In genomic region chr17:1197781-1198490, GRCh38 we compare ENCODE assay signal across 8 cellular contexts. TPM values are rescaled to one million over a fixed set of nuclear protein-coding genes. Genes with fewer than 3 reads are reported as not detected.
A peak's percentile ranks its signal among the peaks of the same experiment; 100 is the strongest.
DNase-seq lines count a peak whose midpoint lies in the region; ATAC-seq and TF ChIP-seq lines count a peak whose summit lies in the region.

No MANE protein-coding gene starts in this region.

- H3K4me2 ChIP-seq in OCI-LY1 (ENCODE audit: low read length) (peak overlapping the region; percentile 41; the same call in 1 of the 2 replicates), PC-9 (no peak overlapping the region)

- POLR2A ChIA-PET in PC-9 (lab: Charles Lee; ENCODE audit: unreplicated experiment): interaction anchor here (0.6 kb wide), 2 partner anchors 63 to 83 kb away, joined by 3 to 4 read pairs; no protein-coding TSS in a partner anchor

- H3K4me1 ChIP-seq in OCI-LY1 (ENCODE audit: insufficient read depth, low read length, severe bottlenecking) (peaks cover 72% of the 10 kb centered on the region), PC-9 (replicated peaks; ENCODE audit: insufficient read depth) (no peaks in the 10 kb centered on the region)

- H4K20me1 ChIP-seq in OCI-LY1 (ENCODE audit: insufficient read depth, low read length) (no peaks in the 10 kb centered on the region), PC-9 (ENCODE audit: insufficient read depth) (no peaks in the 10 kb centered on the region)

- peak overlapping the region; percentile 97 for H3K27ac ChIP-seq in OCI-LY1 (ENCODE audit: low read depth, low read length, poor library complexity, severe bottlenecking)
- no peak overlapping the region for H3K27ac ChIP-seq in PC-9

- ATAC-seq in GM21576 (IDR thresholded peaks at IDR 0.05; ENCODE audit: unreplicated experiment) (peak; percentile 65), left lobe of liver (peak; percentile 61)
- ATAC-seq in stimulated activated naive CD8-positive, alpha-beta T cell treated with anti-CD3 and anti-CD28 coated beads, Interleukin-15, Interleukin-2, amounts not matched to agents 100 U/mL and 50 U/mL, for 24 hours: peak; percentile 66

- H3K27me3 ChIP-seq in OCI-LY1 (ENCODE audit: insufficient read depth, low read length) (no peaks in the 10 kb centered on the region), PC-9 (ENCODE audit: insufficient read depth, low read depth) (no peaks in the 10 kb centered on the region)

- H3F3A ChIP-seq in OCI-LY1 (ENCODE audit: insufficient read depth, low read length): no peaks in the 10 kb centered on the region
- H3F3A ChIP-seq in PC-9 (ENCODE audit: insufficient read depth, low read depth): peaks cover 14% of the 10 kb centered on the region

- DNase-seq in EH (ENCODE audit: low read depth): peak; percentile 46
- DNase-seq in activated naive CD4-positive, alpha-beta T cell treated with anti-CD3 and anti-CD28 coated beads, Interleukin-2, amount 10 ng/mL, durations not matched to agents 7 days and 5 days: peak; percentile 80
- DNase-seq in left lobe of liver (ENCODE audit: low spot score): peak; percentile 67
- DNase-seq in stimulated activated naive CD8-positive, alpha-beta T cell treated with anti-CD3 and anti-CD28 coated beads, Interleukin-15, Interleukin-2, amounts not matched to agents 100 U/mL and 50 U/mL, for 24 hours: peak; percentile 74
- DNase-seq in PC-9: no peak
- no peak for DNase-seq in HT-29 (ENCODE audit: low spot score)

- H3K36me3 ChIP-seq in OCI-LY1 (ENCODE audit: insufficient read depth, low read length) (no peaks in the 10 kb centered on the region; the same call in 1 of the 2 replicates), PC-9 (ENCODE audit: low read depth) (no peaks in the 10 kb centered on the region)

- H3K36me3 Mint-ChIP-seq in activated naive CD4-positive, alpha-beta T cell treated with anti-CD3 and anti-CD28 coated beads, Interleukin-2, amount 10 ng/mL, durations not matched to agents 7 days and 5 days: peaks cover 1% of the 10 kb centered on the region

- H2AFZ ChIP-seq in OCI-LY1 (ENCODE audit: low read length) (no peak overlapping the region), PC-9 (no peak overlapping the region)

- intact Hi-C loops in PC-9 (cut with micrococcal nuclease; ENCODE audit: unreplicated experiment): no loop called here

- TF ChIP-seq CTCF in OCI-LY1 (IDR thresholded peaks at IDR 0.05; ENCODE audit: low read length) (no peak), PC-9 (conservative IDR thresholded peaks at IDR 0.05) (no peak)

- peak overlapping the region; percentile 87 for H3K27ac Mint-ChIP-seq in activated naive CD4-positive, alpha-beta T cell treated with anti-CD3 and anti-CD28 coated beads, Interleukin-2, amount 10 ng/mL, durations not matched to agents 7 days and 5 days

- H3K9me2 ChIP-seq in OCI-LY1 (ENCODE audit: low read depth, low read length) (no peaks in the 10 kb centered on the region), PC-9 (ENCODE audit: insufficient read depth) (no peaks in the 10 kb centered on the region)

- H3K9me3 ChIP-seq in OCI-LY1 (ENCODE audit: low read length): no peaks in the 10 kb centered on the region
- no peaks in the 10 kb centered on the region for H3K9me3 ChIP-seq in PC-9 (ENCODE audit: insufficient read depth, low read depth)

- H3K9ac ChIP-seq in OCI-LY1 (ENCODE audit: low read length): peak overlapping the region; percentile 55; the same call in 1 of the 2 replicates

- no TSS peak for BruUV-seq in PC-9 (replicated peaks; lab: Mats Ljungman, UMichigan)

- no peaks in the 10 kb centered on the region for H3K9me3 Mint-ChIP-seq in activated naive CD4-positive, alpha-beta T cell treated with anti-CD3 and anti-CD28 coated beads, Interleukin-2, amount 10 ng/mL, durations not matched to agents 7 days and 5 days

- CTCF ChIA-PET in activated naive CD4-positive, alpha-beta T cell treated with anti-CD3 and anti-CD28 coated beads, Interleukin-2, amount 10 ng/mL, durations not matched to agents 7 days and 5 days (lab: Charles Lee): interaction anchor here (1.2 to 3.3 kb wide), 3 partner anchors 10 to 432 kb away, joined by 3 to 17 read pairs (median 15); no protein-coding TSS in a partner anchor
- CTCF ChIA-PET in PC-9 (lab: Charles Lee): interaction anchor here (1.0 kb wide), 1 partner anchor 11 kb away, joined by 3 read pairs; no protein-coding TSS in a partner anchor

- peaks cover 18% of the 10 kb centered on the region for H3K27me3 Mint-ChIP-seq in activated naive CD4-positive, alpha-beta T cell treated with anti-CD3 and anti-CD28 coated beads, Interleukin-2, amount 10 ng/mL, durations not matched to agents 7 days and 5 days

- peak overlapping the region; percentile 35 for H3K4me3 Mint-ChIP-seq in activated naive CD4-positive, alpha-beta T cell treated with anti-CD3 and anti-CD28 coated beads, Interleukin-2, amount 10 ng/mL, durations not matched to agents 7 days and 5 days

- H3K4me3 ChIP-seq in OCI-LY1 (ENCODE audit: low read depth, low read length, poor library complexity, severe bottlenecking) (peak overlapping the region; percentile 4), PC-9 (no peak overlapping the region)

- H3K79me2 ChIP-seq in OCI-LY1 (ENCODE audit: insufficient read depth, low read length): no peaks in the 10 kb centered on the region
- no peaks in the 10 kb centered on the region for H3K79me2 ChIP-seq in PC-9 (ENCODE audit: low read depth)

- peaks cover 61% of the 10 kb centered on the region for H3K4me1 Mint-ChIP-seq in activated naive CD4-positive, alpha-beta T cell treated with anti-CD3 and anti-CD28 coated beads, Interleukin-2, amount 10 ng/mL, durations not matched to agents 7 days and 5 days

RNA-seq across cellular contexts. Expression of gene ABR, which starts 18.2 kb away (rescaled TPM):
- total RNA-seq in left lobe of liver: 13.4 TPM
- 76.0 and 84.4 TPM in 2 replicates for total RNA-seq in PC-9 (2021)
- 54.9 and 85.2 TPM in 2 replicates for total RNA-seq in HT-29 (2014; rRNA removed; shearing (Covaris generic))

Comparison
In these comparisons a context has a peak if more than half of its experiments do, and no peak if none do; other contexts are left out.
1. DNase-seq: peak in EH (single experiment), activated naive CD4-positive, alpha-beta T cell treated with anti-CD3 and anti-CD28 coated beads, Interleukin-2, amount 10 ng/mL, durations not matched to agents 7 days and 5 days (single experiment), left lobe of liver (single experiment) and stimulated activated naive CD8-positive, alpha-beta T cell treated with anti-CD3 and anti-CD28 coated beads, Interleukin-15, Interleukin-2, amounts not matched to agents 100 U/mL and 50 U/mL, for 24 hours (single experiment); none in PC-9 (0 of 2) and HT-29 (single experiment).
2. Peak in every context shown above with its lines, with median percentiles within 50 percentile points of each other: ATAC-seq.